ENCODE assay signal across 14 cellular contexts in genomic region chrX:100830547-100830946, GRCh38. TPM values are rescaled to one million over a fixed set of nuclear protein-coding genes. Genes with fewer than 3 reads are reported as not detected.
A peak's percentile ranks its signal among the peaks of the same experiment; 100 is the strongest.
DNase-seq lines count a peak whose midpoint lies in the region; ATAC-seq and TF ChIP-seq lines count a peak whose summit lies in the region.
"Had no signal": no experiment of that assay in that cellular context is flagged by ENCODE, and none has a peak within 500 bp of the region (broad histone marks: within the 10 kb centered on the region; RNA-seq: fewer than 3 reads in every experiment).

No MANE protein-coding gene starts in this region.

- H3K9ac ChIP-seq in mesenchymal stem cell (ENCODE audit: low read length): no peak overlapping the region

- H3K4me3 ChIP-seq in GM12865 (ENCODE audit: low read depth, low read length) (peak overlapping the region; percentile 36), mesenchymal stem cell (ENCODE audit: insufficient read depth in 1 of 2, low read depth in 1 of 2, low read length in 2 of 2) (no peak overlapping the region)
- H3K4me3 ChIP-seq: tibial artery had no signal

- peak overlapping the region; percentile 82 for H3K4me3 Mint-ChIP-seq in activated T-helper 17 cell treated with anti-CD3 and anti-CD28 coated beads, Interleukin-2, amount 50 U/mL, for 72 hours
- H3K4me3 Mint-ChIP-seq: brain had no signal

- H3K4ac ChIP-seq in mesenchymal stem cell (ENCODE audit: low read depth in 1 of 2, low read length in 2 of 2): no peak overlapping the region

- WGBS in mesenchymal stem cell: 97% methylated on average over 8 of the region's 9 CpGs

- peaks cover 89% of the 10 kb centered on the region for H3K36me3 Mint-ChIP-seq in activated T-helper 17 cell treated with anti-CD3 and anti-CD28 coated beads, Interleukin-2, amount 50 U/mL, for 72 hours (ENCODE audit: low read depth)

- H2BK12ac ChIP-seq in mesenchymal stem cell (ENCODE audit: low read length in 2 of 2): no peak overlapping the region

- peaks cover 3% of the 10 kb centered on the region for H3K79me1 ChIP-seq in mesenchymal stem cell (replicated peaks; ENCODE audit: low read length, poor library complexity, severe bottlenecking)

- no peak overlapping the region for H4K91ac ChIP-seq in mesenchymal stem cell (ENCODE audit: low read length)

- H3K4me1 ChIP-seq in mesenchymal stem cell (ENCODE audit: control insufficient read depth, insufficient read depth, low read depth, low read length): no peaks in the 10 kb centered on the region
- H3K4me1 ChIP-seq: Caco-2, tibial artery had no signal

- no peak for TF ChIP-seq CTCF in GM12865 (IDR thresholded peaks at IDR 0.05; ENCODE audit: insufficient read depth, low read depth, low read length, missing control alignments)

- H3K14ac ChIP-seq in mesenchymal stem cell (ENCODE audit: low read length in 2 of 2): no peak overlapping the region

- H3K4me1 Mint-ChIP-seq in activated T-helper 17 cell treated with anti-CD3 and anti-CD28 coated beads, Interleukin-2, amount 50 U/mL, for 72 hours: peaks cover 12% of the 10 kb centered on the region
- H3K4me1 Mint-ChIP-seq: brain had no signal

- H3K27ac Mint-ChIP-seq in activated T-helper 17 cell treated with anti-CD3 and anti-CD28 coated beads, Interleukin-2, amount 50 U/mL, for 72 hours: peak overlapping the region; percentile 95
- H3K27ac Mint-ChIP-seq: brain had no signal

- no peak overlapping the region for H2BK5ac ChIP-seq in mesenchymal stem cell (ENCODE audit: low read depth, low read length, poor library complexity, severe bottlenecking)

- H4K8ac ChIP-seq in mesenchymal stem cell (ENCODE audit: low read length): no peak overlapping the region

- no peak overlapping the region for H2BK15ac ChIP-seq in mesenchymal stem cell (ENCODE audit: low read depth, poor library complexity, severe bottlenecking)

- DNase-seq in GM12865 (ENCODE audit: low read depth): peak; percentile 42
- no peak for DNase-seq in cortex of kidney (lab: John Stamatoyannopoulos, UW)
- no peak for DNase-seq in SKM-1 treated with dmso at 0.1 percent for 144 hours (lab: John Stamatoyannopoulos, UW; ENCODE audit: unreplicated experiment)
- DNase-seq in effector CD8-positive, alpha-beta T cell (lab: John Stamatoyannopoulos, UW): no peak
- DNase-seq in mesenchymal stem cell: no peak
- DNase-seq: Caco-2, NCI-H1105, NCI-H748 treated with DMSO at 0.1 percent for 48 hours, tibial artery had no signal

- no peak overlapping the region for H2AK5ac ChIP-seq in mesenchymal stem cell (ENCODE audit: low read length, severe bottlenecking)

- no peak overlapping the region for H3K18ac ChIP-seq in mesenchymal stem cell (ENCODE audit: low read depth in 1 of 2, low read length in 2 of 2)

- no peak overlapping the region for H3K23ac ChIP-seq in mesenchymal stem cell (ENCODE audit: low read length in 2 of 2)

- no peaks in the 10 kb centered on the region for H3K27me3 Mint-ChIP-seq in activated T-helper 17 cell treated with anti-CD3 and anti-CD28 coated beads, Interleukin-2, amount 50 U/mL, for 72 hours
- H3K27me3 Mint-ChIP-seq: brain had no signal

- no peaks in the 10 kb centered on the region for H3K9me3 Mint-ChIP-seq in activated T-helper 17 cell treated with anti-CD3 and anti-CD28 coated beads, Interleukin-2, amount 50 U/mL, for 72 hours
- H3K9me3 Mint-ChIP-seq: brain had no signal

- no peaks in the 10 kb centered on the region for H3K9me3 ChIP-seq in mesenchymal stem cell (ENCODE audit: control insufficient read depth, low read length)
- H3K9me3 ChIP-seq: Caco-2, tibial artery had no signal

- peaks cover 15 to 68% of the 10 kb centered on the region in 2 experiments for H3K36me3 ChIP-seq in mesenchymal stem cell (ENCODE audit: control insufficient read depth in 1 of 2, insufficient read depth in 2 of 2, low read depth in 1 of 2, low read length in 2 of 2)

- no peak overlapping the region for H2BK120ac ChIP-seq in mesenchymal stem cell (ENCODE audit: low read depth, low read length)

- peak; percentile 43 for ATAC-seq in GM19351 (IDR thresholded peaks at IDR 0.05; ENCODE audit: unreplicated experiment)
- ATAC-seq in HG02870 (IDR thresholded peaks at IDR 0.05; ENCODE audit: unreplicated experiment): peak; percentile 52
- peak; percentile 13 for ATAC-seq in activated T-helper 17 cell treated with anti-CD3 and anti-CD28 coated beads, Interleukin-2, amount 50 U/mL, for 72 hours (replicated peaks)
- ATAC-seq: HCT116 had no signal

- no peak overlapping the region for H3K27ac ChIP-seq in mesenchymal stem cell (ENCODE audit: low read length, poor library complexity, severe bottlenecking)
- H3K27ac ChIP-seq: tibial artery had no signal

- no peak overlapping the region for H2AFZ ChIP-seq in mesenchymal stem cell (ENCODE audit: low read depth, low read length)

- H3K4me2 ChIP-seq in mesenchymal stem cell (ENCODE audit: low read length, poor library complexity, severe bottlenecking): no peak overlapping the region

- H3K27me3 ChIP-seq in mesenchymal stem cell (ENCODE audit: control insufficient read depth in 1 of 2, insufficient read depth in 1 of 2, low read length in 2 of 2): peaks cover 0 to 17% of the 10 kb centered on the region in 2 experiments
- H3K27me3 ChIP-seq: tibial artery had no signal

RNA-seq across cellular contexts. Expression of gene CSTF2, which starts 10.4 kb away (rescaled TPM):
- 10 to 100 TPM; 28.8 to 51.2 TPM for total RNA-seq in activated T-helper 17 cell treated with anti-CD3 and anti-CD28 coated beads, Interleukin-2, amount 50 U/mL, for 72 hours
- 8.2 TPM for polyA plus RNA-seq in mesenchymal stem cell (2013, experiment 1 of 2)
- polyA plus RNA-seq in mesenchymal stem cell (2013, experiment 2 of 2): 8.3 TPM

RNA-seq across cellular contexts. Expression of gene NOX1, which starts 43.6 kb away (rescaled TPM):
- total RNA-seq in activated T-helper 17 cell treated with anti-CD3 and anti-CD28 coated beads, Interleukin-2, amount 50 U/mL, for 72 hours: not detected
- 0.03 TPM for polyA plus RNA-seq in mesenchymal stem cell (2013, experiment 1 of 2)
- polyA plus RNA-seq in mesenchymal stem cell (2013, experiment 2 of 2): 0.05 TPM
